ENCODE assay signal across 34 cellular contexts in the genomic region with DNA sequence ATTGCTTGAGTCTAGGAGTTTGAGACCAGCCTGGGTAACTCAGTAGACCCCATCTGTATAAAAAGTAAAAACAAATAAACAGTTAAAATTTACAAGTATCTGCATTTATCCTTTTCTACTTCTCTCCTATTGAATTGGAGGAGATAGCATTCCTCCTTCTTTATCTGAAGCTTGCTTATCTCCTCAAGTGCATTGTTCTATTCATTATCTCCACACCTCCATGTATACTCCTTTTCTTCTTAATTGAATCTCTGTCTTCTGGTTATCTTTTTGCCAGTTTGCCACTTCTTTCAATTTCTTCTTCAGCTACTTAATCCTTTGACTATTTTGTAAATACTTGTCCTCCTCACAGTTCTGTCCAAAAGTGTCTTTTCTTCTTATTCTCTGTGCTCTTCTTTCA.
"Had no signal": no experiment of that assay in that cellular context is flagged by ENCODE, and none has a peak within 500 bp of the region (broad histone marks: within the 10 kb centered on the region; RNA-seq: fewer than 3 reads in every experiment).

No MANE protein-coding gene starts in this region.

- H3K4me2 ChIP-seq: KMS-11 had no signal

- H3K9me3 ChIP-seq: MG63 had no signal

- DNase-seq: Karpas-422, Kasumi-1, MG63, MM.1S, MV-4-11, NCI-H1048, NCI-H1092, NCI-H1092 treated with DMSO at 0.1 percent for 48 hours, NCI-H1105, NCI-H1105 treated with DMSO at 0.1 percent for 48 hours, NCI-H1417, NCI-H1417 treated with DMSO at 0.1 percent for 48 hours, NCI-H1436, NCI-H1436 treated with DMSO at 0.1 percent for 48 hours, NCI-H146, NCI-H1694, NCI-H1694 treated with DMSO at 0.1 percent for 48 hours, NCI-H187, NCI-H187 treated with DMSO at 0.1 percent for 48 hours, NCI-H1930, NCI-H2029, NCI-H2029 treated with DMSO at 0.1 percent for 48 hours, NCI-H2081, NCI-H2081 treated with DMSO at 0.1 percent for 48 hours, NCI-H2107, NCI-H2171, NCI-H2171 treated with DMSO at 0.1 percent for 48 hours, NCI-H2227 treated with DMSO at 0.1 percent for 48 hours, NCI-H226, NCI-H345, NCI-H446, NCI-H446 treated with DMSO at 0.1 percent for 48 hours, NCI-H510A had no signal

- H3K27ac ChIP-seq: KMS-11 had no signal

- H3K27me3 ChIP-seq: MG63 had no signal

- H3K36me3 ChIP-seq: MG63 had no signal

- H3K9ac ChIP-seq: KMS-11 had no signal

- H3K4me3 ChIP-seq: MG63 had no signal
